Comparison of ENCODE assay signal across 8 cellular contexts in the genomic region with DNA sequence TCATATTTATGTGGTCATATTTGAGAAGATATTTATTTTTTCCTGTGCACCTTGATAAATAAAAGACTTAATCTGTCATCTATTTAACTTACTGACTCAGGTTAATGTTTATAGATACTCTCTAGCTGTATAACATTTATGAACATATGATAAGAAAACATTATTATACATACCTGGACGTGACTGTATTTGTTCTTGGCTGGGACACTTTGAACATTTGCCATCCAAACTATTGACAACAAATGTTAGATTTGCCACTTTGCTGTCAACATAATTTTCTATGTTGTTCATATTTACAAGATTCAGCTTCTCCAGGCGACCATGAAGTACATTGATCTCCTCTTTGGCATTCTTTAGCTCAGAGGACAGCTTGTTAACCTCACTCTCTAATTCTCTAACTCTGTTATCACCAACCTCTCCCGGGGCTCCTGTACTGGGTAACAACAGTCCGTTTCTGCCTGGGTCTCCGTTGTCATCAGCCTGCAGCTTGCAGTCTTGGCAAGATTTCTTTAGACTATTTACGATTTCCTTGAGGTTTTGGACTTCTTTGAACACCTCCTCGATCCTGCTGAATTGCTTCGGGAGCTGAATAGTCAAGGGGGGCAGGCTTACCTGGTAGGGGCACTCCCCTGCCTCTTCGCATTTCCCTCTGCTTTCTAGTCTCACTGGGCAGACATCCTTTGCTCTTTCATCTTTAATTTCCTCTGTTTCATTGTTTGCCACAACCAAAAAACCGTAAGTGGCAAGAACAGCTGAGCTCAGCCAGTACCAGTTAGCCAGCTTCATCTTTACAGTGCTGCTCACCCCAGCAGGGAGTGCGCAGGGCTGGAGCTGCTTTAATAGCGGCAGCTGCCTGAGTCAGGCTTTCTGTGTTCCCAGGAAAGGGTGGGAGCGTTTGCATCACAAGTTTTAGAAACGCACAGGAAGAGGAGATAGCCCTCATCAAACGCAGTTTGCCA. TPM values are rescaled to one million over a fixed set of nuclear protein-coding genes. Genes with fewer than 3 reads are reported as not detected.
DNase-seq lines count a peak whose midpoint lies in the region; ATAC-seq, FAIRE-seq and TF ChIP-seq lines count a peak whose summit lies in the region.

TSS of gene FGL2 (minus strand) at position 812 of the 959 bp plus-strand sequence. CDS start at position 786, 26 bp downstream.

- DNase-seq in ELR (ENCODE audit: low read depth) (peak; percentile 28), NCI-H1417 treated with DMSO at 0.1 percent for 48 hours (lab: John Stamatoyannopoulos, UW) (peak; percentile 20), Right ventricle myocardium superior (peak; percentile 74), osteocyte (ENCODE audit: extremely low spot score, unreplicated experiment) (no peak), HTR-8/SVneo (ENCODE audit: insufficient read length, low spot score) (no peak)
- DNase-seq in activated T-helper 9 cell treated with anti-CD3 and anti-CD28 coated beads, Interleukin-2, amount 50 U/mL, for 16 hours (ENCODE audit: low read depth): peak; percentile 2

- TF ChIP-seq CTCF in osteocyte (IDR thresholded peaks at IDR 0.05): no peak

- intact Hi-C loops in Right ventricle myocardium superior (cut with DNase I): no loop called here

- peaks cover 6% of the 10 kb centered on the region for H3K4me1 Mint-ChIP-seq in osteocyte (ENCODE audit: unreplicated experiment)

- H3K4me3 Mint-ChIP-seq in osteocyte (ENCODE audit: unreplicated experiment): peak within 1 kb of the TSS; percentile 42

- H3K27me3 Mint-ChIP-seq in osteocyte (ENCODE audit: unreplicated experiment): peaks cover 5% of the 10 kb centered on the region

- H3K27ac Mint-ChIP-seq in osteocyte (ENCODE audit: unreplicated experiment): no peak within 1 kb of the TSS

- no peaks in the 10 kb centered on the region for H3K36me3 Mint-ChIP-seq in osteocyte (ENCODE audit: unreplicated experiment)

- ATAC-seq in Right ventricle myocardium superior (ENCODE audit: poor library complexity): peak; percentile 89
- ATAC-seq in GM21825 (IDR thresholded peaks at IDR 0.05; ENCODE audit: unreplicated experiment): no peak
- no peak for ATAC-seq in GM21717 (IDR thresholded peaks at IDR 0.05; ENCODE audit: unreplicated experiment)

- no peak for FAIRE-seq in HTR-8/SVneo (lab: Jason Lieb, UNC)

- H3K9me3 Mint-ChIP-seq in osteocyte (ENCODE audit: unreplicated experiment): no peaks in the 10 kb centered on the region

RNA-seq across cellular contexts. Expression of gene FGL2, which starts in this region (rescaled TPM):
- total RNA-seq in Right ventricle myocardium superior: 11.5 TPM
- total RNA-seq in osteocyte: 0.08 and 0.16 TPM in 2 replicates

Comparison
In these comparisons a context has a peak if more than half of its experiments do, and no peak if none do; other contexts are left out.
1. RNA of gene FGL2 (total RNA-seq): 11.5 TPM in Right ventricle myocardium superior (single experiment); 0.08 to 0.16 TPM in osteocyte; every median in the first group is over 10 times any median in the second.
2. DNase-seq: peak in ELR (single experiment), NCI-H1417 treated with DMSO at 0.1 percent for 48 hours (single experiment), activated T-helper 9 cell treated with anti-CD3 and anti-CD28 coated beads, Interleukin-2, amount 50 U/mL, for 16 hours (single experiment) and Right ventricle myocardium superior (single experiment); none in osteocyte (single experiment) and HTR-8/SVneo (single experiment).